2 cellular contexts compared by ENCODE assay signal in genomic region chr16:25311039-25311438, GRCh38.
TF ChIP-seq lines count a peak whose summit lies in the region.

No MANE protein-coding gene starts in this region.

TF ChIP-seq in HepG2, 621 proteins besides CTCF, POLR2A, EP300 and RAD21:
- peak; percentile 54; the same call in 1 of the 2 replicates for TF ChIP-seq USF2 (IDR thresholded peaks at IDR 0.05; ENCODE audit: low read depth, low read length)
- no peak for TF ChIP-seq USF2 (CRISPR knock-in tag; IDR thresholded peaks at IDR 0.05; ENCODE audit: borderline replicate concordance)
- no peak for TF ChIP-seq HMGA1 (CRISPR knock-in tag; conservative IDR thresholded peaks at IDR 0.05)
- TF ChIP-seq KMT2A (CRISPR knock-in tag; IDR thresholded peaks at IDR 0.05), result no peak
- TF ChIP-seq RAD51 (IDR thresholded peaks at IDR 0.05; ENCODE audit: borderline replicate concordance), result peak; percentile 73; the same call in 1 of the 2 replicates
- no peak for TF ChIP-seq ZNF160 (CRISPR knock-in tag; IDR thresholded peaks at IDR 0.05)

TF ChIP-seq in K562, 482 proteins besides CTCF, POLR2A, EP300 and RAD21:
- TF ChIP-seq ETV6 (IDR thresholded peaks at IDR 0.05; ENCODE audit: borderline replicate concordance in 1 of 2, low read depth in 2 of 2, low read length in 1 of 2), result no peak
- no peak for TF ChIP-seq ETV6 (CRISPR knock-in tag; IDR thresholded peaks at IDR 0.05; ENCODE audit: borderline replicate concordance)
- peak; percentile 74 for TF ChIP-seq TFE3 (CRISPR knock-in tag; IDR thresholded peaks at IDR 0.05)
